ENCODE assay signal across 7 cellular contexts in genomic region chr3:32733631-32734229, GRCh38. TPM values are rescaled to one million over a fixed set of nuclear protein-coding genes. Genes with fewer than 3 reads are reported as not detected.
DNase-seq lines count a peak whose midpoint lies in the region; ATAC-seq and TF ChIP-seq lines count a peak whose summit lies in the region.

No MANE protein-coding gene starts in this region.

- TF ChIP-seq POLR2A in transverse colon (IDR thresholded peaks at IDR 0.05) = no peak

- H3K4me3 ChIP-seq in GM12864 (ENCODE audit: low read depth, low read length) (no peak overlapping the region), transverse colon (no peak overlapping the region)

- H3K27ac ChIP-seq in VCaP = no peak overlapping the region
- no peak overlapping the region for H3K27ac ChIP-seq in transverse colon

- no peak for TF ChIP-seq EP300 in transverse colon (IDR thresholded peaks at IDR 0.05; ENCODE audit: low read depth)

- H3K36me3 ChIP-seq in transverse colon = peaks cover 0 to 14% (median 7%) of the 10 kb centered on the region in 4 donors

- ATAC-seq in HG02642 (IDR thresholded peaks at IDR 0.05; ENCODE audit: poor library complexity, unreplicated experiment) (no peak), HG03159 (IDR thresholded peaks at IDR 0.05; ENCODE audit: unreplicated experiment) (no peak)

- no peaks in the 10 kb centered on the region for H3K4me1 ChIP-seq in transverse colon

- no peak for DNase-seq in GM12864 (ENCODE audit: low read depth)
- peak; percentile 65 to 84 for DNase-seq in Kasumi-1 (lab: John Stamatoyannopoulos, UW)
- peak; percentile 37 for DNase-seq in hepatic stellate cell (ENCODE audit: low spot score)
- DNase-seq in transverse colon = no peak

- intact Hi-C loops in transverse colon (cut with DNase I; ENCODE audit: low total_unique reads) = no loop called here

- no peaks in the 10 kb centered on the region for H3K9me3 ChIP-seq in transverse colon

- in situ Hi-C loops in transverse colon (cut with MboI; ENCODE audit: low pct_ligation_motif_present in 1 of 4, low pct_unique_long_range_greater_than_20kb in 1 of 4, low sequenced_read_pairs in 3 of 4) = loop anchor here in 2 of 4 donors (25.0 kb wide), 2 partner anchors 179 to 204 kb away; no protein-coding TSS in a partner anchor

- H3K27me3 ChIP-seq in transverse colon = no peaks in the 10 kb centered on the region

- TF ChIP-seq CTCF in GM12864 (IDR thresholded peaks at IDR 0.05; ENCODE audit: low read depth, low read length, missing control alignments) = peak; percentile 39
- peak; percentile 87 for TF ChIP-seq CTCF in VCaP (conservative IDR thresholded peaks at IDR 0.05)
- peak in 4 of 5 experiments; percentile 34 to 49 (median 42) for TF ChIP-seq CTCF in transverse colon (IDR thresholded peaks at IDR 0.05)

RNA-seq across cellular contexts. Expression of gene CNOT10, which starts 48.7 kb away (rescaled TPM):
- total RNA-seq in transverse colon = 10 to 100 TPM; 13.8 to 34.6 (median 25.2) TPM

Comparison
In these comparisons a context has a peak if more than half of its experiments do, and no peak if none do; other contexts are left out.
1. DNase-seq: peak in Kasumi-1 (2 of 2) and hepatic stellate cell (single experiment); none in GM12864 (single experiment) and transverse colon (single experiment).
2. Peak in every context shown above with its lines, with median percentiles within 50 percentile points of each other: CTCF ChIP-seq.